10 cellular contexts compared by ENCODE assay signal in genomic region chr5:16894236-16895057, GRCh38. TPM values are rescaled to one million over a fixed set of nuclear protein-coding genes. Genes with fewer than 3 reads are reported as not detected.
A peak's percentile ranks its signal among the peaks of the same experiment; 100 is the strongest.
DNase-seq lines count a peak whose midpoint lies in the region; ATAC-seq, FAIRE-seq and TF ChIP-seq lines count a peak whose summit lies in the region.
"Had no signal": no experiment of that assay in that cellular context is flagged by ENCODE, and none has a peak within 500 bp of the region (broad histone marks: within the 10 kb centered on the region; RNA-seq: fewer than 3 reads in every experiment).

No MANE protein-coding gene starts in this region.

- FAIRE-seq in GM12892 (lab: Jason Lieb, UNC): no peak

- H3K9me3 Mint-ChIP-seq in type B pancreatic cell: no peaks in the 10 kb centered on the region

- H3K4me3 Mint-ChIP-seq in type B pancreatic cell: peak overlapping the region; percentile 61
- H3K4me3 Mint-ChIP-seq: activated T-cell treated with anti-CD3 and anti-CD28 coated beads, Interleukin-2, amount 50 U/mL, for 72 hours had no signal

- H3K9me3 ChIP-seq in cardiac muscle cell (ENCODE audit: low read depth): no peaks in the 10 kb centered on the region
- no peaks in the 10 kb centered on the region for H3K9me3 ChIP-seq in right atrium auricular region
- no peaks in the 10 kb centered on the region for H3K9me3 ChIP-seq in RWPE2 (ENCODE audit: severe bottlenecking)
- H3K9me3 ChIP-seq: BLaER1 treated with 17β-estradiol and CSF1 and Interleukin-3, amounts not matched to agents 10 nM and 100 nM had no signal

- H3K4me3 ChIP-seq in cardiac muscle cell (no peak overlapping the region), right atrium auricular region (no peak overlapping the region), RWPE2 (ENCODE audit: severe bottlenecking) (no peak overlapping the region)
- H3K4me3 ChIP-seq: BLaER1 treated with 17β-estradiol and CSF1 and Interleukin-3, amounts not matched to agents 10 nM and 100 nM had no signal

- H3K27me3 ChIP-seq in cardiac muscle cell: no peaks in the 10 kb centered on the region
- no peaks in the 10 kb centered on the region for H3K27me3 ChIP-seq in right atrium auricular region
- no peaks in the 10 kb centered on the region for H3K27me3 ChIP-seq in RWPE2 (ENCODE audit: insufficient read depth, poor library complexity, severe bottlenecking)
- H3K27me3 ChIP-seq: BLaER1 treated with 17β-estradiol and CSF1 and Interleukin-3, amounts not matched to agents 10 nM and 100 nM had no signal

- peaks cover 60% of the 10 kb centered on the region for H3K4me1 Mint-ChIP-seq in type B pancreatic cell (ENCODE audit: unreplicated experiment)

- TF ChIP-seq CTCF in cardiac muscle cell (IDR thresholded peaks at IDR 0.05; ENCODE audit: low read depth, low read length): no peak
- no peak for TF ChIP-seq CTCF in right atrium auricular region (IDR thresholded peaks at IDR 0.05)
- TF ChIP-seq CTCF in RWPE2 (IDR thresholded peaks at IDR 0.05; ENCODE audit: poor library complexity, severe bottlenecking): no peak
- TF ChIP-seq CTCF in type B pancreatic cell (conservative IDR thresholded peaks at IDR 0.05): no peak

- no peaks in the 10 kb centered on the region for H3K27me3 Mint-ChIP-seq in type B pancreatic cell

- peaks cover 35% of the 10 kb centered on the region for H3K4me1 ChIP-seq in cardiac muscle cell (ENCODE audit: low read depth)
- no peaks in the 10 kb centered on the region for H3K4me1 ChIP-seq in right atrium auricular region
- H3K4me1 ChIP-seq in RWPE2 (ENCODE audit: insufficient read depth, poor library complexity, severe bottlenecking): peaks cover 54% of the 10 kb centered on the region

- no peak for TF ChIP-seq POLR2A in GM12892 (IDR thresholded peaks at IDR 0.05; ENCODE audit: low read depth, low read length)

- DNase-seq in cardiac muscle cell (ENCODE audit: low read depth in 1 of 2, low spot score in 1 of 2) (peak; percentile 54 to 55), right atrium auricular region (ENCODE audit: low spot score) (no peak), RWPE2 (ENCODE audit: low spot score) (peak; percentile 89), glomerular visceral epithelial cell (ENCODE audit: extremely low spot score) (peak; percentile 85), type B pancreatic cell (ENCODE audit: extremely low spot score, unreplicated experiment) (no peak), GM12892 (ENCODE audit: insufficient read length) (no peak), GM19238 (ENCODE audit: insufficient read length, low spot score) (no peak)
- DNase-seq in activated CD4-positive, CD25-positive, alpha-beta regulatory T cell (lab: John Stamatoyannopoulos, UW): no peak
- DNase-seq: activated T-cell treated with anti-CD3 and anti-CD28 coated beads, Interleukin-2, amount 50 U/mL, for 72 hours had no signal

- no peaks in the 10 kb centered on the region for H3K36me3 Mint-ChIP-seq in type B pancreatic cell

- H3K27ac Mint-ChIP-seq in type B pancreatic cell: peak overlapping the region; percentile 89
- H3K27ac Mint-ChIP-seq: activated T-cell treated with anti-CD3 and anti-CD28 coated beads, Interleukin-2, amount 50 U/mL, for 72 hours had no signal

- H3K36me3 ChIP-seq in cardiac muscle cell (no peaks in the 10 kb centered on the region), right atrium auricular region (no peaks in the 10 kb centered on the region), RWPE2 (ENCODE audit: low read depth) (no peaks in the 10 kb centered on the region)
- H3K36me3 ChIP-seq: BLaER1 treated with 17β-estradiol and CSF1 and Interleukin-3, amounts not matched to agents 10 nM and 100 nM had no signal

- ATAC-seq in RWPE2 (ENCODE audit: low read depth): peak; percentile 92
- ATAC-seq: activated T-cell treated with anti-CD3 and anti-CD28 coated beads, Interleukin-2, amount 50 U/mL, for 72 hours had no signal

- H3K27ac ChIP-seq in cardiac muscle cell: no peak overlapping the region
- no peak overlapping the region for H3K27ac ChIP-seq in right atrium auricular region
- H3K27ac ChIP-seq in RWPE2 (ENCODE audit: poor library complexity, severe bottlenecking): peak overlapping the region; percentile 63
- H3K27ac ChIP-seq: BLaER1 treated with 17β-estradiol and CSF1 and Interleukin-3, amounts not matched to agents 10 nM and 100 nM had no signal

RNA-seq across cellular contexts. Expression of gene MYO10, which starts 41.6 kb away (rescaled TPM):
- total RNA-seq in cardiac muscle cell (7.1 and 9.3 TPM in 2 replicates), right atrium auricular region (1 to 10 TPM; 3.8 to 5.5 TPM), type B pancreatic cell (ENCODE audit: low replicate concordance) (33.6 and 52.5 TPM in 2 replicates)
- polyA plus RNA-seq in cardiac muscle cell: 8.2 and 15.2 TPM in 2 replicates
- polyA plus RNA-seq in GM12892 (2012; ENCODE audit: missing spikeins): not detected

Comparison
In these comparisons a context has a peak if more than half of its experiments do, and no peak if none do; other contexts are left out.
1. DNase-seq: peak in cardiac muscle cell (2 of 2), RWPE2 (single experiment) and glomerular visceral epithelial cell (single experiment); none in right atrium auricular region (single experiment), type B pancreatic cell (single experiment), activated CD4-positive, CD25-positive, alpha-beta regulatory T cell (0 of 4), GM12892 (single experiment) and GM19238 (single experiment).